12 cellular contexts compared by ENCODE assay signal in the genomic region with DNA sequence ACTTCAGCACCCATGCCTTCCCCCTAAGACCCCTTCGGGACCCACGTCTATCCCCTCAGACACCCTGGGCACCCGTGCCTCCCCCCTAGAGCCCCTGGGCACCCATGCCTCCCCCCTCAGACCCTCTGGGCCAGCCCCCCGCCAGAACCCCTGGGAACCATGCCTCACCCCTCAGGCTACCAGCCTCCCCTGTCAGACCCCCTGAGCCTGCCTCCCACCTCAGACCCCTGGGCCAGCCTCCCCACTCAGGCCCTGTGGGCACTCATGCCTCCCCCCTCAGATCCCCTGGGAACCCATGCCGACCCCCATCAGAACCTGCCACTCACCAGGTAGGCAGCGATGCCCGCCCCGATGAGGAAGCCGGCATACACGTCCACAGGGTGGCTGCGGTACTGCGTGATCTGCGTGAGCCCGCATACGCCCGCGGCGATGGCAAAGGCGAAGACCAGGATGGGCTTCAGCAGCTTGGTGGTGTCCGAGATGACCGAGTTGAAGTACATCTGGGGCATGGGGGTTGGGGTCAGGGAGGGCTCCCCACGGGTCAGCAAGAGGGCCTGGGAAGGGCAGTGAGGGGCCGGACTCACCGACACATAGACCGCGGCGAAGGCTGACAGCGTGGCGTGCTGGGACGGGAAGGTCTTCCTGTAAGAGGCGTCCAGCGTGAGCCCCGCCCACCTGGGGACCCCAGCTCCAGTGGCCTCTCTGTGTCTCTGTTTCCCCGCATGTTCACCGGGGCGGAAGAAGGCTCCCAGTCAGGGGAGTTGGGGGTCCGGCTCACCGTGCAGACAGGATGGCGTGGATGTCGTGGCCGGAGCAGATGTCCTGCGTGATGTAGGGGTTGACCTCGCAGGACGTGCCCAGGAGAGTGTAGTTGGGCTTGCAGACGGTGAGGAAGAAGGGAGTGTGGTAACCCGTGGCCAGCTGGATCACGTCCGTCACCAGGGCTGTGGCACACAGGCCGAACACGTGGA. TPM values are rescaled to one million over a fixed set of nuclear protein-coding genes. Genes with fewer than 3 reads are reported as not detected.
DNase-seq lines count a peak whose midpoint lies in the region; ATAC-seq and TF ChIP-seq lines count a peak whose summit lies in the region.
"Had no signal": no experiment of that assay in that cellular context is flagged by ENCODE, and none has a peak within 500 bp of the region (broad histone marks: within the 10 kb centered on the region; RNA-seq: fewer than 3 reads in every experiment).

No MANE protein-coding gene starts in this region.

- intact Hi-C loops in left lung (cut with DNase I): no loop called here

- H3K36me3 ChIP-seq in WERI-Rb-1: peaks cover 58% of the 10 kb centered on the region
- peaks cover 0 to 54% of the 10 kb centered on the region in 2 donors for H3K36me3 ChIP-seq in left lung

- H3K36me3 Mint-ChIP-seq in effector memory CD8-positive, alpha-beta T cell (ENCODE audit: insufficient read depth): peaks cover 82% of the 10 kb centered on the region

- H3K9me3 Mint-ChIP-seq in effector memory CD8-positive, alpha-beta T cell: peaks cover 4 to 16% of the 10 kb centered on the region in 2 donors

- H3K4me1 ChIP-seq in left lung: no peaks in the 10 kb centered on the region
- H3K4me1 ChIP-seq: testis had no signal

- in situ Hi-C loops in GM13977 (cut with MboI; ENCODE audit: low pct_unique_long_range_greater_than_20kb, low sequenced_read_pairs, unreplicated experiment): no loop called here

- ATAC-seq in effector memory CD8-positive, alpha-beta T cell (replicated peaks): peak; percentile 9
- ATAC-seq in omental fat pad (ENCODE audit: low FRiP score): peak; percentile 13
- no peak for ATAC-seq in left lung

- peak overlapping the region in 1 of 2 donors; percentile 62 for H3K4me3 Mint-ChIP-seq in effector memory CD8-positive, alpha-beta T cell
- H3K4me3 Mint-ChIP-seq: brain had no signal

- H3K27ac Mint-ChIP-seq in effector memory CD8-positive, alpha-beta T cell: peak overlapping the region; percentile 38 to 92

- H3K4me3 ChIP-seq in WERI-Rb-1 (ENCODE audit: low read depth, low read length) (no peak overlapping the region), left lung (no peak overlapping the region)
- H3K4me3 ChIP-seq: testis had no signal

- H3K9me3 ChIP-seq in WERI-Rb-1 (ENCODE audit: severe bottlenecking): no peaks in the 10 kb centered on the region
- no peaks in the 10 kb centered on the region for H3K9me3 ChIP-seq in left lung
- H3K9me3 ChIP-seq: testis had no signal

- H3K4me1 Mint-ChIP-seq in effector memory CD8-positive, alpha-beta T cell (ENCODE audit: low read depth in 2 of 2): peaks cover 3 to 4% of the 10 kb centered on the region in 2 donors

- H3K27me3 ChIP-seq in WERI-Rb-1 (ENCODE audit: insufficient read depth, low read depth, severe bottlenecking) (no peaks in the 10 kb centered on the region), left lung (no peaks in the 10 kb centered on the region)
- H3K27me3 ChIP-seq: testis had no signal

- DNase-seq in GM13977 (ENCODE audit: low spot score) (peak; percentile 46), HuH-7.5 (ENCODE audit: low spot score) (peak; percentile 64), omental fat pad (ENCODE audit: low spot score) (no peak), NCI-H128 (lab: John Stamatoyannopoulos, UW; ENCODE audit: unreplicated experiment) (no peak), WERI-Rb-1 (no peak), left lung (no peak)
- no peak for DNase-seq in effector memory CD8-positive, alpha-beta T cell
- DNase-seq: midbrain, retina, T-helper 9 cell, testis had no signal

- TF ChIP-seq CTCF in GM13977 (IDR thresholded peaks at IDR 0.05; ENCODE audit: extremely low read depth, insufficient read depth, missing control alignments) (no peak), omental fat pad (IDR thresholded peaks at IDR 0.05) (no peak), WERI-Rb-1 (IDR thresholded peaks at IDR 0.05; ENCODE audit: low read depth, low read length) (no peak), left lung (IDR thresholded peaks at IDR 0.05) (no peak)

- H3K27ac ChIP-seq in WERI-Rb-1 (no peak overlapping the region), left lung (no peak overlapping the region)
- H3K27ac ChIP-seq: testis had no signal

- H3K27me3 Mint-ChIP-seq in effector memory CD8-positive, alpha-beta T cell: no peaks in the 10 kb centered on the region
- H3K27me3 Mint-ChIP-seq: brain had no signal

RNA-seq across cellular contexts. Expression of gene PLPPR3, which starts 7.4 kb away (rescaled TPM):
- total RNA-seq in omental fat pad: not detected
- 1 to 10 TPM; 1.6 to 1.9 TPM for total RNA-seq in left lung

RNA-seq across cellular contexts. Expression of gene AZU1, which starts 13.2 kb away (rescaled TPM):
- total RNA-seq in omental fat pad (1 to 10 TPM in 1 of 4 donors, not detected in 3; 1.1 TPM), left lung (1 to 10 TPM; 1.3 TPM)

RNA-seq across cellular contexts. Expression of gene PTBP1, which starts 17.1 kb away (rescaled TPM):
- 100 to 1,000 TPM; 106 to 195 (median 137) TPM for total RNA-seq in omental fat pad
- 100 to 1,000 TPM; 236 to 354 TPM for total RNA-seq in left lung

RNA-seq across cellular contexts. Expression of gene PRTN3, which starts 26.4 kb away (rescaled TPM):
- not detected for total RNA-seq in omental fat pad
- total RNA-seq in left lung: under 1 TPM; 0.55 to 0.58 TPM

RNA-seq across cellular contexts. Expression of gene ELANE, which starts 37.7 kb away (rescaled TPM):
- 1 to 10 TPM in 2 of 4 donors, under 1 TPM in 1, not detected in 1; 0.72 to 7.7 (median 1.0) TPM for total RNA-seq in omental fat pad
- total RNA-seq in left lung: 1 to 10 TPM in 1 of 2 donors, under 1 TPM in 1; 0.89 to 1.3 TPM

Comparison
In these comparisons a context has a peak if more than half of its experiments do, and no peak if none do; other contexts are left out.
1. DNase-seq: peak in GM13977 (single experiment) and HuH-7.5 (single experiment); none in effector memory CD8-positive, alpha-beta T cell (0 of 3), omental fat pad (single experiment), NCI-H128 (single experiment), WERI-Rb-1 (single experiment) and left lung (0 of 2).